In the genomic region with DNA sequence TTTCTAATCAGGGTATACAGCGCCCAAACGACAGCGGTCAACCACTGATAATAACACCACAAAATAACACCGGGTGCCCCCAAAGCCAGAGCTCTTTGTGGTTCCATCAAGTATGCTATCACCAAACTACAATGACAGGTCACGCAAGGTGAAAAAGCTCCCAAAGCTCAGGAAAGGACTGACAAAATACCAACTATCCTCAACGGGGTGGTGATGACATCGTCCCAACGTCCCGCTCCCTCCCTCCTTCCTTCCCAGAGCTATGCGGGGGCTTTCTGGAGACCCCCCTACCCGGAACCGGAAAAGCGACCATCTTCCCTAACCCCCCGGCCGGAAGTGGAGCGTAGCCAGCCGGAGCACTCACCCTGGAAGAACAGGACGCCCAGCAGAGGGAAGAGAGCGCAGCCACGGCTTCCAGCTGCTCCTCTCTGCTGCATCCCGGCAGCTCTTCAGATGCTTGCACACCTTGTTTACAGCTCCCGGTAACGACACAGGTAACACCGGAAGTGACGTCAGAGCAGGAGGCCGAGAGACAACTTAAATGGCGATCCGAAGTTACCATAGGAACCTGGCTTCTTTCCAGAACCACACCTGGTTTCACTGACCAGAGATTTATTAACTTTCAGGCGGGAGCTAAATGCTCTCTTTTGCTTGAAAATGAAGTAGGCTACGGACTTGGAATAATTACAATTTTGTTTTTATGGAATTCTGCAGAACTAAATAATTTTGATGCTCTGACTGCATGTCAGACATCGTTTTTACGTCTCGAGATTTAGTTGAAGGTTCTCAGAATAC, we compare ENCODE assay signal across 8 cellular contexts. TPM values are rescaled to one million over a fixed set of nuclear protein-coding genes. Genes with fewer than 3 reads are reported as not detected.
A peak's percentile ranks its signal among the peaks of the same experiment; 100 is the strongest.
DNase-seq lines count a peak whose midpoint lies in the region; ATAC-seq and TF ChIP-seq lines count a peak whose summit lies in the region.

A gene with protein sequence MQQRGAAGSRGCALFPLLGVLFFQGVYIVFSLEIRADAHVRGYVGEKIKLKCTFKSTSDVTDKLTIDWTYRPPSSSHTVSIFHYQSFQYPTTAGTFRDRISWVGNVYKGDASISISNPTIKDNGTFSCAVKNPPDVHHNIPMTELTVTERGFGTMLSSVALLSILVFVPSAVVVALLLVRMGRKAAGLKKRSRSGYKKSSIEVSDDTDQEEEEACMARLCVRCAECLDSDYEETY (minus strand): TSS at position 508 of the 795 bp plus-strand sequence. CDS start 71 bp downstream, at position 437.

- peak within 1 kb of the TSS; percentile 57 for H3K4me3 ChIP-seq in cardiac muscle cell
- H3K4me3 ChIP-seq in ovary = peak within 1 kb of the TSS; percentile 42
- H3K4me3 ChIP-seq in thymus (ENCODE audit: low read length) = peak within 1 kb of the TSS; percentile 100

- H3K27ac ChIP-seq in cardiac muscle cell (peak within 1 kb of the TSS; percentile 44), ovary (no peak within 1 kb of the TSS), thymus (ENCODE audit: low read depth) (peak within 1 kb of the TSS; percentile 99)

- H3K36me3 ChIP-seq in cardiac muscle cell (no peaks in the 10 kb centered on the region), ovary (no peaks in the 10 kb centered on the region), thymus (ENCODE audit: control insufficient read depth, insufficient read depth) (no peaks in the 10 kb centered on the region)

- H3K4me1 Mint-ChIP-seq in T-cell = peaks cover 32 to 47% (median 44%) of the 10 kb centered on the region in 3 donors
- peaks cover 53% of the 10 kb centered on the region for H3K4me1 Mint-ChIP-seq in activated naive CD8-positive, alpha-beta T cell treated with anti-CD3 and anti-CD28 coated beads, Interleukin-2, amount 50 U/mL, for 24 hours

- no peaks in the 10 kb centered on the region for H3K9me3 Mint-ChIP-seq in T-cell
- no peaks in the 10 kb centered on the region for H3K9me3 Mint-ChIP-seq in activated naive CD8-positive, alpha-beta T cell treated with anti-CD3 and anti-CD28 coated beads, Interleukin-2, amount 50 U/mL, for 24 hours

- peaks cover 0 to 2% of the 10 kb centered on the region in 2 donors for H3K27me3 Mint-ChIP-seq in T-cell
- no peaks in the 10 kb centered on the region for H3K27me3 Mint-ChIP-seq in activated naive CD8-positive, alpha-beta T cell treated with anti-CD3 and anti-CD28 coated beads, Interleukin-2, amount 50 U/mL, for 24 hours

- intact Hi-C loops in ovary (cut with DNase I) = no loop called here

- H3K27ac Mint-ChIP-seq in T-cell = peak within 1 kb of the TSS; percentile 99 to 100
- H3K27ac Mint-ChIP-seq in activated naive CD8-positive, alpha-beta T cell treated with anti-CD3 and anti-CD28 coated beads, Interleukin-2, amount 50 U/mL, for 24 hours = peak within 1 kb of the TSS; percentile 92

- DNase-seq in Daoy (ENCODE audit: low read depth) (peak; percentile 83), NCI-H1417 (lab: John Stamatoyannopoulos, UW) (peak; percentile 97 to 99 (median 97)), T-cell (peak; percentile 70 to 90 (median 83)), cardiac muscle cell (ENCODE audit: low read depth in 1 of 2, low spot score in 1 of 2) (peak; percentile 66 to 79), ovary (peak; percentile 43 to 66 (median 57))
- peak; percentile 81 for DNase-seq in activated naive CD8-positive, alpha-beta T cell treated with anti-CD3 and anti-CD28 coated beads, Interleukin-2, amount 50 U/mL, for 24 hours

- no peaks in the 10 kb centered on the region for H3K4me1 ChIP-seq in cardiac muscle cell (ENCODE audit: low read depth)
- no peaks in the 10 kb centered on the region for H3K4me1 ChIP-seq in ovary (ENCODE audit: insufficient read depth)
- H3K4me1 ChIP-seq in thymus (ENCODE audit: control insufficient read depth, insufficient read depth, low read length) = peaks cover 4% of the 10 kb centered on the region

- WGBS in ovary, 3 donors = 2 to 3% (median 3%) methylated on average over 33 of the region's 33 CpGs
- under 1% methylated on average over 33 of the region's 33 CpGs for WGBS in thymus

- no peak for TF ChIP-seq POLR2A in ovary (IDR thresholded peaks at IDR 0.05)

- ATAC-seq in HG02571 (IDR thresholded peaks at IDR 0.05; ENCODE audit: unreplicated experiment) = peak; percentile 67
- peak; percentile 72 to 89 (median 78) for ATAC-seq in T-cell (replicated peaks in 1 of 4)
- peak; percentile 69 for ATAC-seq in activated naive CD8-positive, alpha-beta T cell treated with anti-CD3 and anti-CD28 coated beads, Interleukin-2, amount 50 U/mL, for 24 hours

- peaks cover 12% of the 10 kb centered on the region for H3K36me3 Mint-ChIP-seq in T-cell
- peaks cover 20% of the 10 kb centered on the region for H3K36me3 Mint-ChIP-seq in activated naive CD8-positive, alpha-beta T cell treated with anti-CD3 and anti-CD28 coated beads, Interleukin-2, amount 50 U/mL, for 24 hours (ENCODE audit: low read depth)

- POLR2A ChIA-PET in T-cell (lab: Charles Lee) = interaction anchor here (0.5 to 1.5 kb wide), 21 partner anchors 10 to 850 kb away, joined by 3 to 11 read pairs (median 4); a partner anchor contains a TSS

- H3K4me3 Mint-ChIP-seq in T-cell = peak within 1 kb of the TSS; percentile 98 to 99 (median 99)
- H3K4me3 Mint-ChIP-seq in activated naive CD8-positive, alpha-beta T cell treated with anti-CD3 and anti-CD28 coated beads, Interleukin-2, amount 50 U/mL, for 24 hours = peak within 1 kb of the TSS; percentile 89

- no peaks in the 10 kb centered on the region for H3K9me3 ChIP-seq in cardiac muscle cell (ENCODE audit: low read depth)
- no peaks in the 10 kb centered on the region for H3K9me3 ChIP-seq in ovary
- H3K9me3 ChIP-seq in thymus (ENCODE audit: control insufficient read depth) = no peaks in the 10 kb centered on the region

- CTCF ChIA-PET in T-cell (lab: Charles Lee) = interaction anchor here (0.6 to 2.6 kb wide), 14 partner anchors 10 to 154 kb away, joined by 3 to 18 read pairs (median 3); a partner anchor contains a TSS

- H3K27me3 ChIP-seq in cardiac muscle cell (peaks cover 81% of the 10 kb centered on the region), ovary (no peaks in the 10 kb centered on the region), thymus (ENCODE audit: control insufficient read depth, insufficient read depth) (no peaks in the 10 kb centered on the region)

- TF ChIP-seq CTCF in cardiac muscle cell (IDR thresholded peaks at IDR 0.05; ENCODE audit: low read depth, low read length) (no peak), ovary (IDR thresholded peaks at IDR 0.05) (no peak)

- TF ChIP-seq EP300 in ovary (IDR thresholded peaks at IDR 0.05) = no peak

RNA-seq across cellular contexts. Expression of the gene that starts here (rescaled TPM):
- 5.0 and 7.1 TPM in 2 replicates for total RNA-seq in Daoy (2014; rRNA removed; shearing (Covaris generic))
- total RNA-seq in T-cell (10 to 100 TPM in 4 of 5 donors, 1 to 10 TPM in 1; 9.8 to 25.2 (median 16.5) TPM), cardiac muscle cell (0.12 and 0.49 TPM in 2 replicates), ovary (1 to 10 TPM in 4 of 7 donors, under 1 TPM in 3; 0.25 to 7.0 (median 1.0) TPM)
- polyA plus RNA-seq in cardiac muscle cell (0.07 TPM in 1 of 2 replicates, not detected in the other), ovary (1 to 10 TPM in 1 of 2 donors, under 1 TPM in 1; 0.52 to 1.2 TPM), thymus (7.0 TPM)

Comparison
In these comparisons a context has a peak if more than half of its experiments do, and no peak if none do; other contexts are left out.
1. Peak in DNase-seq, H3K4me3 ChIP-seq and H3K27ac ChIP-seq in cardiac muscle cell; RNA of the gene not detected or under 1 TPM.
2. H3K4me3 ChIP-seq: peak in every context shown above with its lines; median percentile 100 in thymus; 57 in cardiac muscle cell; 42 in ovary.